8 cellular contexts compared by ENCODE assay signal in the genomic region with DNA sequence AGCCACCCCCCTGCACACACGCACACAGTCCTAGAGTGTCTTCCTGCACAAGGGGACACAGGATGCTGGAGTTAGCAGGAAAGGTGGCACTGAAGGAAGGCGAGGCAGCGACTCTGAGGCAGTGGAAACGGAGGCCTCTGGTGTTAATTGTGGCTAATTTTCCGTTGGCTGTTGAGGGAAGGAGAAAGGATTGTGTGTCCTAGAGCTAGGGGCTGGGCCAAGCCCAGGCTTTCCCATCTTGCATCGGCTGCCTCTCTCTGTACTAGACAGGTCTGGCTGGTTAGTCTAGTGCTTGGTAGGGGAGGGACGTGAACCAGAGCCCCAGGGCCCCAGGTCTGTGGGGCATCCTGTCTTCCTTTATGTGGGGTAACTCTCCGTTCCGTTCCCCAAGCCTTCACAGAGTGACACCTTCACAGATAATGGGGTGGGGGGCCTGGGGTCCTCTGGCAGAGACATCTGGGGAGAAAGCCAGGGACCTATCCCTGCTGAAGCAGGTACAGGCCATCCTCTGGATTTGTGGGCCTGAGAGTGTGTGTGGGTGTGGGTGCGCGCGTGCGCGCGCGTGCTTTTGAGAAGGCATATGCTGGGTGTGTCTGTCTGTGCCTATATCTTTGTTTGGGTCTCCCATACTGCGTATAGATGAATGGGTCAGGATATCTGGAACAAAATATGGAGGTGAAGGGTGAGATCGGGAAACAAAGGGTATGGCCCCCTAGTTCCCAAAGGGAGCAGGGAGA. TPM values are rescaled to one million over a fixed set of nuclear protein-coding genes. Genes with fewer than 3 reads are reported as not detected.
DNase-seq lines count a peak whose midpoint lies in the region; TF ChIP-seq lines count a peak whose summit lies in the region.

Gene CHD3 (plus strand): TSS at position 606 of the 737 bp plus-strand sequence. CDS start 212 bp downstream, outside the sequence.

- H3K4me1 Mint-ChIP-seq in endodermal cell, result peaks cover 4% of the 10 kb centered on the region

- H3K27ac ChIP-seq in A673 (ENCODE audit: low read depth, low read length, poor library complexity, severe bottlenecking) (peak within 1 kb of the TSS; percentile 94), KOPT-K1 (ENCODE audit: low read depth, low read length, poor library complexity, severe bottlenecking) (peak within 1 kb of the TSS; percentile 93), endodermal cell (ENCODE audit: low read depth, low read length) (peak within 1 kb of the TSS; percentile 90), temporal lobe (ENCODE audit: low read depth, low read length) (peak within 1 kb of the TSS; percentile 88)

- H3K27me3 Mint-ChIP-seq in endodermal cell (ENCODE audit: insufficient read depth), result peaks cover 8% of the 10 kb centered on the region

- no peak within 1 kb of the TSS for H3K27ac Mint-ChIP-seq in endodermal cell

- CTCF ChIA-PET in A673 (lab: Charles Lee), result no interaction called here

- H3K9me3 ChIP-seq in A673 (ENCODE audit: low read depth, low read length, poor library complexity, severe bottlenecking) (no peaks in the 10 kb centered on the region), KOPT-K1 (ENCODE audit: insufficient read depth, low read length, poor library complexity, severe bottlenecking) (no peaks in the 10 kb centered on the region), endodermal cell (ENCODE audit: control insufficient read depth, low read length) (no peaks in the 10 kb centered on the region), mucosa of stomach (ENCODE audit: control insufficient read depth, low read length) (no peaks in the 10 kb centered on the region)

- no peaks in the 10 kb centered on the region for H3K27me3 ChIP-seq in A673 (replicated peaks; ENCODE audit: insufficient read depth, low read depth, low read length, poor library complexity)
- H3K27me3 ChIP-seq in endodermal cell (ENCODE audit: control insufficient read depth, insufficient read depth, low read length, poor library complexity, severe bottlenecking), result no peaks in the 10 kb centered on the region
- no peaks in the 10 kb centered on the region for H3K27me3 ChIP-seq in mucosa of stomach (ENCODE audit: control insufficient read depth, insufficient read depth, low read length)

- 64 to 81% methylated on average over 5 to 18 of the region's 18 CpGs for WGBS in endodermal cell (ENCODE audit: insufficient coverage in 1 of 2, insufficient read length in 1 of 2), 2 experiments

- no TSS peak for BruUV-seq in A673 (replicated peaks; lab: Mats Ljungman, UMichigan)

- POLR2A ChIA-PET in A673 (lab: Charles Lee; ENCODE audit: low non-redundant PET), result no interaction called here

- no peak within 1 kb of the TSS for H3K4me3 Mint-ChIP-seq in endodermal cell

- peak within 1 kb of the TSS; percentile 44 for H3K9ac ChIP-seq in endodermal cell (ENCODE audit: extremely low read depth, low read length, poor library complexity, severe bottlenecking)
- peak within 1 kb of the TSS; percentile 57 for H3K9ac ChIP-seq in mucosa of stomach (ENCODE audit: low read length)

- peak within 1 kb of the TSS; percentile 52 for H3K4me3 ChIP-seq in A673 (ENCODE audit: low read depth, low read length, poor library complexity, severe bottlenecking)
- H3K4me3 ChIP-seq in endodermal cell (ENCODE audit: low read length), result peak within 1 kb of the TSS; percentile 81
- peak within 1 kb of the TSS; percentile 42 for H3K4me3 ChIP-seq in mucosa of stomach (ENCODE audit: low read length)

- DNase-seq in A673 (ENCODE audit: low spot score), result peak; percentile 10
- DNase-seq in activated CD4-positive, alpha-beta T cell treated with anti-CD3 and anti-CD28 coated beads, Interleukin-2, amount 50 U/mL, for 1 hour, result peak; percentile 45
- DNase-seq in endodermal cell, result no peak
- no peak for DNase-seq in NOMO-1 (lab: John Stamatoyannopoulos, UW; ENCODE audit: unreplicated experiment in 2 of 2)
- DNase-seq in GDM1 (lab: John Stamatoyannopoulos, UW), result no peak

- TF ChIP-seq CTCF in A673 (conservative IDR thresholded peaks at IDR 0.05; ENCODE audit: low read depth, low read length) (no peak), endodermal cell (conservative IDR thresholded peaks at IDR 0.05) (no peak)

- H3K36me3 ChIP-seq in A673 (ENCODE audit: insufficient read depth, low read length, poor library complexity, severe bottlenecking) (peaks cover 39% of the 10 kb centered on the region), KOPT-K1 (ENCODE audit: insufficient read depth, low read length) (peaks cover 38% of the 10 kb centered on the region), endodermal cell (ENCODE audit: control insufficient read depth, insufficient read depth, low read length) (peaks cover 24% of the 10 kb centered on the region), mucosa of stomach (ENCODE audit: control insufficient read depth, insufficient read depth, low read length) (peaks cover 5% of the 10 kb centered on the region)

- peaks cover 17% of the 10 kb centered on the region for H3K36me3 Mint-ChIP-seq in endodermal cell (ENCODE audit: low read depth)

- no peaks in the 10 kb centered on the region for H3K9me3 Mint-ChIP-seq in endodermal cell

- intact Hi-C loops in A673 (cut with micrococcal nuclease; ENCODE audit: unreplicated experiment), result loop anchor here (5.0 kb wide), 3 partner anchors 44 to 334 kb away; partner anchors contain the start of genes CNTROB, MPDU1 and TRAPPC1

- H3K4me1 ChIP-seq in A673 (ENCODE audit: insufficient read depth, low read length, poor library complexity, severe bottlenecking) (peaks cover 30% of the 10 kb centered on the region), endodermal cell (ENCODE audit: control insufficient read depth, insufficient read depth, low read length) (peaks cover 9% of the 10 kb centered on the region), mucosa of stomach (ENCODE audit: control insufficient read depth, insufficient read depth, low read length) (peaks cover 38% of the 10 kb centered on the region)

RNA-seq across cellular contexts. Expression of gene CHD3, which starts in this region (rescaled TPM):
- total RNA-seq in A673 (2021) (249 and 264 TPM in 2 replicates), endodermal cell (10 to 100 TPM; 55.0 to 64.1 TPM), temporal lobe (285 TPM)
- polyA plus RNA-seq in endodermal cell (2013, experiment 1 of 2), result 66.3 TPM
- 63.7 TPM for polyA plus RNA-seq in endodermal cell (2013, experiment 2 of 2)

Comparison
In these comparisons a context has a peak if more than half of its experiments do, and no peak if none do; other contexts are left out.
1. DNase-seq: peak in A673 (single experiment) and activated CD4-positive, alpha-beta T cell treated with anti-CD3 and anti-CD28 coated beads, Interleukin-2, amount 50 U/mL, for 1 hour (single experiment); none in endodermal cell (single experiment), NOMO-1 (0 of 2) and GDM1 (single experiment).
2. Peak in every context shown above with its lines, with median percentiles within 50 percentile points of each other: H3K27ac ChIP-seq and H3K4me3 ChIP-seq.